ENCODE assay signal across 1 cellular context in the genomic region with DNA sequence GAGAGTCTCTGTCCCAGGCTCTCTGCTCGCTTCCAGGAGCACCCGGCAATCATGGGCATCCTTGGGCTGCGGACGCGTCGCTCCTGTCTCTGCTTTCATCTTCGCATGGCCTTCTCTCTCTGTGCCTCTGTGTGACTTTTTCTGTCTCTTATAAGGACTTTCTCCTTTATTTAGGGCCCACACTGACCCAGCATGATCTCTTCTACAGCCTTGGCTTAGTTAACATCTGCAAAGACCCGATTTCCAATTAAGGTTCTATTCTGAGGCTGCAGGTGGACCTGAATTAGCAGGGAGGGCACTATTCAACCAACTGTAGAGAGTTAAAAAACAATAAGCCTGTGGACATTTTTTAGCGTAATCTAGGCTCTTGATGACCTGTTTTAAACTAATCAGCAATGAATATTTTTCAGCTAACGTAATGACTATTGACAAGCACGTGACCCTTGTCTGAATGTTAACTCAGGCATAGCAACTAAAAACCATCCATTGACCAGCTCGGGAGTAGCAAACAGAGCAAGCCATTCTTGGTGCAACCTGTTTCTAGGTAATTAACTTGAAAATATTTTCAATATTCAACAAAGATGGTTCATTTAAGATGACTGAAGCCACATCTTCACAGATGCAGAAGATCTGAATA.
TF ChIP-seq lines count a peak whose summit lies in the region.

No MANE protein-coding gene starts in this region.

TF ChIP-seq in WTC11, 78 proteins besides CTCF, POLR2A, EP300 and RAD21 (continued from another document):
- TF ChIP-seq, protein P1, sequence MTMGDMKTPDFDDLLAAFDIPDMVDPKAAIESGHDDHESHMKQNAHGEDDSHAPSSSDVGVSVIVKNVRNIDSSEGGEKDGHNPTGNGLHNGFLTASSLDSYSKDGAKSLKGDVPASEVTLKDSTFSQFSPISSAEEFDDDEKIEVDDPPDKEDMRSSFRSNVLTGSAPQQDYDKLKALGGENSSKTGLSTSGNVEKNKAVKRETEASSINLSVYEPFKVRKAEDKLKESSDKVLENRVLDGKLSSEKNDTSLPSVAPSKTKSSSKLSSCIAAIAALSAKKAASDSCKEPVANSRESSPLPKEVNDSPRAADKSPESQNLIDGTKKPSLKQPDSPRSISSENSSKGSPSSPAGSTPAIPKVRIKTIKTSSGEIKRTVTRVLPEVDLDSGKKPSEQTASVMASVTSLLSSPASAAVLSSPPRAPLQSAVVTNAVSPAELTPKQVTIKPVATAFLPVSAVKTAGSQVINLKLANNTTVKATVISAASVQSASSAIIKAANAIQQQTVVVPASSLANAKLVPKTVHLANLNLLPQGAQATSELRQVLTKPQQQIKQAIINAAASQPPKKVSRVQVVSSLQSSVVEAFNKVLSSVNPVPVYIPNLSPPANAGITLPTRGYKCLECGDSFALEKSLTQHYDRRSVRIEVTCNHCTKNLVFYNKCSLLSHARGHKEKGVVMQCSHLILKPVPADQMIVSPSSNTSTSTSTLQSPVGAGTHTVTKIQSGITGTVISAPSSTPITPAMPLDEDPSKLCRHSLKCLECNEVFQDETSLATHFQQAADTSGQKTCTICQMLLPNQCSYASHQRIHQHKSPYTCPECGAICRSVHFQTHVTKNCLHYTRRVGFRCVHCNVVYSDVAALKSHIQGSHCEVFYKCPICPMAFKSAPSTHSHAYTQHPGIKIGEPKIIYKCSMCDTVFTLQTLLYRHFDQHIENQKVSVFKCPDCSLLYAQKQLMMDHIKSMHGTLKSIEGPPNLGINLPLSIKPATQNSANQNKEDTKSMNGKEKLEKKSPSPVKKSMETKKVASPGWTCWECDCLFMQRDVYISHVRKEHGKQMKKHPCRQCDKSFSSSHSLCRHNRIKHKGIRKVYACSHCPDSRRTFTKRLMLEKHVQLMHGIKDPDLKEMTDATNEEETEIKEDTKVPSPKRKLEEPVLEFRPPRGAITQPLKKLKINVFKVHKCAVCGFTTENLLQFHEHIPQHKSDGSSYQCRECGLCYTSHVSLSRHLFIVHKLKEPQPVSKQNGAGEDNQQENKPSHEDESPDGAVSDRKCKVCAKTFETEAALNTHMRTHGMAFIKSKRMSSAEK (CRISPR knock-in tag; IDR thresholded peaks at IDR 0.05; ENCODE audit: borderline replicate concordance) = no peak
- TF ChIP-seq ATF1 (CRISPR knock-in tag; IDR thresholded peaks at IDR 0.05) (no peak), NFYB (CRISPR knock-in tag; conservative IDR thresholded peaks at IDR 0.05; ENCODE audit: low read depth) (no peak), IRF2 (CRISPR knock-in tag; IDR thresholded peaks at IDR 0.05; ENCODE audit: borderline replicate concordance, low read depth) (no peak), MYBL2 (CRISPR knock-in tag; IDR thresholded peaks at IDR 0.05) (no peak), FOXJ3 (CRISPR knock-in tag; IDR thresholded peaks at IDR 0.05; ENCODE audit: borderline replicate concordance) (no peak), ELF4 (CRISPR knock-in tag; IDR thresholded peaks at IDR 0.05; ENCODE audit: low read depth) (no peak), NFATC4 (CRISPR knock-in tag; IDR thresholded peaks at IDR 0.05) (no peak), ZNF416 (CRISPR knock-in tag; IDR thresholded peaks at IDR 0.05) (no peak), ZNF317 (CRISPR knock-in tag; IDR thresholded peaks at IDR 0.05; ENCODE audit: borderline replicate concordance, low read depth) (no peak), NR2C2 (CRISPR knock-in tag; IDR thresholded peaks at IDR 0.05) (no peak)
- TF ChIP-seq, protein P2, sequence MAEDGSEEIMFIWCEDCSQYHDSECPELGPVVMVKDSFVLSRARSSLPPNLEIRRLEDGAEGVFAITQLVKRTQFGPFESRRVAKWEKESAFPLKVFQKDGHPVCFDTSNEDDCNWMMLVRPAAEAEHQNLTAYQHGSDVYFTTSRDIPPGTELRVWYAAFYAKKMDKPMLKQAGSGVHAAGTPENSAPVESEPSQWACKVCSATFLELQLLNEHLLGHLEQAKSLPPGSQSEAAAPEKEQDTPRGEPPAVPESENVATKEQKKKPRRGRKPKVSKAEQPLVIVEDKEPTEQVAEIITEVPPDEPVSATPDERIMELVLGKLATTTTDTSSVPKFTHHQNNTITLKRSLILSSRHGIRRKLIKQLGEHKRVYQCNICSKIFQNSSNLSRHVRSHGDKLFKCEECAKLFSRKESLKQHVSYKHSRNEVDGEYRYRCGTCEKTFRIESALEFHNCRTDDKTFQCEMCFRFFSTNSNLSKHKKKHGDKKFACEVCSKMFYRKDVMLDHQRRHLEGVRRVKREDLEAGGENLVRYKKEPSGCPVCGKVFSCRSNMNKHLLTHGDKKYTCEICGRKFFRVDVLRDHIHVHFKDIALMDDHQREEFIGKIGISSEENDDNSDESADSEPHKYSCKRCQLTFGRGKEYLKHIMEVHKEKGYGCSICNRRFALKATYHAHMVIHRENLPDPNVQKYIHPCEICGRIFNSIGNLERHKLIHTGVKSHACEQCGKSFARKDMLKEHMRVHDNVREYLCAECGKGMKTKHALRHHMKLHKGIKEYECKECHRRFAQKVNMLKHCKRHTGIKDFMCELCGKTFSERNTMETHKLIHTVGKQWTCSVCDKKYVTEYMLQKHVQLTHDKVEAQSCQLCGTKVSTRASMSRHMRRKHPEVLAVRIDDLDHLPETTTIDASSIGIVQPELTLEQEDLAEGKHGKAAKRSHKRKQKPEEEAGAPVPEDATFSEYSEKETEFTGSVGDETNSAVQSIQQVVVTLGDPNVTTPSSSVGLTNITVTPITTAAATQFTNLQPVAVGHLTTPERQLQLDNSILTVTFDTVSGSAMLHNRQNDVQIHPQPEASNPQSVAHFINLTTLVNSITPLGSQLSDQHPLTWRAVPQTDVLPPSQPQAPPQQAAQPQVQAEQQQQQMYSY (CRISPR knock-in tag; IDR thresholded peaks at IDR 0.05) = no peak
- TF ChIP-seq, protein P3, sequence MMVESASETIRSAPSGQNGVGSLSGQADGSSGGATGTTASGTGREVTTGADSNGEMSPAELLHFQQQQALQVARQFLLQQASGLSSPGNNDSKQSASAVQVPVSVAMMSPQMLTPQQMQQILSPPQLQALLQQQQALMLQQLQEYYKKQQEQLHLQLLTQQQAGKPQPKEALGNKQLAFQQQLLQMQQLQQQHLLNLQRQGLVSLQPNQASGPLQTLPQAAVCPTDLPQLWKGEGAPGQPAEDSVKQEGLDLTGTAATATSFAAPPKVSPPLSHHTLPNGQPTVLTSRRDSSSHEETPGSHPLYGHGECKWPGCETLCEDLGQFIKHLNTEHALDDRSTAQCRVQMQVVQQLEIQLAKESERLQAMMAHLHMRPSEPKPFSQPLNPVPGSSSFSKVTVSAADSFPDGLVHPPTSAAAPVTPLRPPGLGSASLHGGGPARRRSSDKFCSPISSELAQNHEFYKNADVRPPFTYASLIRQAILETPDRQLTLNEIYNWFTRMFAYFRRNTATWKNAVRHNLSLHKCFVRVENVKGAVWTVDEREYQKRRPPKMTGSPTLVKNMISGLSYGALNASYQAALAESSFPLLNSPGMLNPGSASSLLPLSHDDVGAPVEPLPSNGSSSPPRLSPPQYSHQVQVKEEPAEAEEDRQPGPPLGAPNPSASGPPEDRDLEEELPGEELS (CRISPR knock-in tag; IDR thresholded peaks at IDR 0.05) = no peak
- TF ChIP-seq, protein P4, sequence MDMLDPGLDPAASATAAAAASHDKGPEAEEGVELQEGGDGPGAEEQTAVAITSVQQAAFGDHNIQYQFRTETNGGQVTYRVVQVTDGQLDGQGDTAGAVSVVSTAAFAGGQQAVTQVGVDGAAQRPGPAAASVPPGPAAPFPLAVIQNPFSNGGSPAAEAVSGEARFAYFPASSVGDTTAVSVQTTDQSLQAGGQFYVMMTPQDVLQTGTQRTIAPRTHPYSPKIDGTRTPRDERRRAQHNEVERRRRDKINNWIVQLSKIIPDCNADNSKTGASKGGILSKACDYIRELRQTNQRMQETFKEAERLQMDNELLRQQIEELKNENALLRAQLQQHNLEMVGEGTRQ (CRISPR knock-in tag; IDR thresholded peaks at IDR 0.05) = no peak
- TF ChIP-seq, protein P5, sequence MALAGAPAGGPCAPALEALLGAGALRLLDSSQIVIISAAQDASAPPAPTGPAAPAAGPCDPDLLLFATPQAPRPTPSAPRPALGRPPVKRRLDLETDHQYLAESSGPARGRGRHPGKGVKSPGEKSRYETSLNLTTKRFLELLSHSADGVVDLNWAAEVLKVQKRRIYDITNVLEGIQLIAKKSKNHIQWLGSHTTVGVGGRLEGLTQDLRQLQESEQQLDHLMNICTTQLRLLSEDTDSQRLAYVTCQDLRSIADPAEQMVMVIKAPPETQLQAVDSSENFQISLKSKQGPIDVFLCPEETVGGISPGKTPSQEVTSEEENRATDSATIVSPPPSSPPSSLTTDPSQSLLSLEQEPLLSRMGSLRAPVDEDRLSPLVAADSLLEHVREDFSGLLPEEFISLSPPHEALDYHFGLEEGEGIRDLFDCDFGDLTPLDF (CRISPR knock-in tag; IDR thresholded peaks at IDR 0.05) = no peak
- TF ChIP-seq, protein P6, sequence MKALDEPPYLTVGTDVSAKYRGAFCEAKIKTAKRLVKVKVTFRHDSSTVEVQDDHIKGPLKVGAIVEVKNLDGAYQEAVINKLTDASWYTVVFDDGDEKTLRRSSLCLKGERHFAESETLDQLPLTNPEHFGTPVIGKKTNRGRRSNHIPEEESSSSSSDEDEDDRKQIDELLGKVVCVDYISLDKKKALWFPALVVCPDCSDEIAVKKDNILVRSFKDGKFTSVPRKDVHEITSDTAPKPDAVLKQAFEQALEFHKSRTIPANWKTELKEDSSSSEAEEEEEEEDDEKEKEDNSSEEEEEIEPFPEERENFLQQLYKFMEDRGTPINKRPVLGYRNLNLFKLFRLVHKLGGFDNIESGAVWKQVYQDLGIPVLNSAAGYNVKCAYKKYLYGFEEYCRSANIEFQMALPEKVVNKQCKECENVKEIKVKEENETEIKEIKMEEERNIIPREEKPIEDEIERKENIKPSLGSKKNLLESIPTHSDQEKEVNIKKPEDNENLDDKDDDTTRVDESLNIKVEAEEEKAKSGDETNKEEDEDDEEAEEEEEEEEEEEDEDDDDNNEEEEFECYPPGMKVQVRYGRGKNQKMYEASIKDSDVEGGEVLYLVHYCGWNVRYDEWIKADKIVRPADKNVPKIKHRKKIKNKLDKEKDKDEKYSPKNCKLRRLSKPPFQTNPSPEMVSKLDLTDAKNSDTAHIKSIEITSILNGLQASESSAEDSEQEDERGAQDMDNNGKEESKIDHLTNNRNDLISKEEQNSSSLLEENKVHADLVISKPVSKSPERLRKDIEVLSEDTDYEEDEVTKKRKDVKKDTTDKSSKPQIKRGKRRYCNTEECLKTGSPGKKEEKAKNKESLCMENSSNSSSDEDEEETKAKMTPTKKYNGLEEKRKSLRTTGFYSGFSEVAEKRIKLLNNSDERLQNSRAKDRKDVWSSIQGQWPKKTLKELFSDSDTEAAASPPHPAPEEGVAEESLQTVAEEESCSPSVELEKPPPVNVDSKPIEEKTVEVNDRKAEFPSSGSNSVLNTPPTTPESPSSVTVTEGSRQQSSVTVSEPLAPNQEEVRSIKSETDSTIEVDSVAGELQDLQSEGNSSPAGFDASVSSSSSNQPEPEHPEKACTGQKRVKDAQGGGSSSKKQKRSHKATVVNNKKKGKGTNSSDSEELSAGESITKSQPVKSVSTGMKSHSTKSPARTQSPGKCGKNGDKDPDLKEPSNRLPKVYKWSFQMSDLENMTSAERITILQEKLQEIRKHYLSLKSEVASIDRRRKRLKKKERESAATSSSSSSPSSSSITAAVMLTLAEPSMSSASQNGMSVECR (CRISPR knock-in tag; IDR thresholded peaks at IDR 0.05; ENCODE audit: borderline replicate concordance) = no peak
- TF ChIP-seq, protein P7, sequence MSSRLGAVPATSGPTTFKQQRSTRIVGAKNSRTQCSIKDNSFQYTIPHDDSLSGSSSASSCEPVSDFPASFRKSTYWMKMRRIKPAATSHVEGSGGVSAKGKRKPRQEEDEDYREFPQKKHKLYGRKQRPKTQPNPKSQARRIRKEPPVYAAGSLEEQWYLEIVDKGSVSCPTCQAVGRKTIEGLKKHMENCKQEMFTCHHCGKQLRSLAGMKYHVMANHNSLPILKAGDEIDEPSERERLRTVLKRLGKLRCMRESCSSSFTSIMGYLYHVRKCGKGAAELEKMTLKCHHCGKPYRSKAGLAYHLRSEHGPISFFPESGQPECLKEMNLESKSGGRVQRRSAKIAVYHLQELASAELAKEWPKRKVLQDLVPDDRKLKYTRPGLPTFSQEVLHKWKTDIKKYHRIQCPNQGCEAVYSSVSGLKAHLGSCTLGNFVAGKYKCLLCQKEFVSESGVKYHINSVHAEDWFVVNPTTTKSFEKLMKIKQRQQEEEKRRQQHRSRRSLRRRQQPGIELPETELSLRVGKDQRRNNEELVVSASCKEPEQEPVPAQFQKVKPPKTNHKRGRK (CRISPR knock-in tag; IDR thresholded peaks at IDR 0.05; ENCODE audit: borderline replicate concordance) = no peak
- TF ChIP-seq, protein P8, sequence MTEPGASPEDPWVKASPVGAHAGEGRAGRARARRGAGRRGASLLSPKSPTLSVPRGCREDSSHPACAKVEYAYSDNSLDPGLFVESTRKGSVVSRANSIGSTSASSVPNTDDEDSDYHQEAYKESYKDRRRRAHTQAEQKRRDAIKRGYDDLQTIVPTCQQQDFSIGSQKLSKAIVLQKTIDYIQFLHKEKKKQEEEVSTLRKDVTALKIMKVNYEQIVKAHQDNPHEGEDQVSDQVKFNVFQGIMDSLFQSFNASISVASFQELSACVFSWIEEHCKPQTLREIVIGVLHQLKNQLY (CRISPR knock-in tag; IDR thresholded peaks at IDR 0.05) = no peak
